Comparison of ENCODE assay signal across 1 cellular context in genomic region chr20:46308258-46309157, GRCh38.
TF ChIP-seq lines count a peak whose summit lies in the region.

Gene CDH22, minus strand, starts transcription at chr20:46308498. Its CDS starts 57,204 bp downstream, at chr20:46251294.

TF ChIP-seq in HEK293, 187 proteins besides CTCF, POLR2A, EP300 and RAD21 (continued from another document):
- TF ChIP-seq TSHZ1 (tag by site-specific recombination; IDR thresholded peaks at IDR 0.05; ENCODE audit: borderline replicate concordance) (no peak), ZSCAN30 (tag by site-specific recombination; IDR thresholded peaks at IDR 0.05) (no peak), ZNF324 (tag by site-specific recombination; IDR thresholded peaks at IDR 0.05) (no peak), ZNF155 (tag by site-specific recombination; IDR thresholded peaks at IDR 0.05) (no peak), ZFHX2 (tag by site-specific recombination; conservative IDR thresholded peaks at IDR 0.05) (peak; percentile 55), SETDB1 (IDR thresholded peaks at IDR 0.05; ENCODE audit: insufficient read length, low read length) (no peak), ZBTB7A (tag by site-specific recombination; IDR thresholded peaks at IDR 0.05; ENCODE audit: low read depth) (no peak), ZBTB49 (tag by site-specific recombination; IDR thresholded peaks at IDR 0.05; ENCODE audit: low read depth) (no peak), ZNF473 (tag by site-specific recombination; IDR thresholded peaks at IDR 0.05) (no peak), ELK4 (IDR thresholded peaks at IDR 0.05; ENCODE audit: borderline replicate concordance, low read depth, low read length) (no peak), ZNF701 (tag by site-specific recombination; IDR thresholded peaks at IDR 0.05) (no peak)
TF ChIP-seq in HEK293: peak in this region for 27.
